ENCODE assay signal across 14 cellular contexts in the genomic region with DNA sequence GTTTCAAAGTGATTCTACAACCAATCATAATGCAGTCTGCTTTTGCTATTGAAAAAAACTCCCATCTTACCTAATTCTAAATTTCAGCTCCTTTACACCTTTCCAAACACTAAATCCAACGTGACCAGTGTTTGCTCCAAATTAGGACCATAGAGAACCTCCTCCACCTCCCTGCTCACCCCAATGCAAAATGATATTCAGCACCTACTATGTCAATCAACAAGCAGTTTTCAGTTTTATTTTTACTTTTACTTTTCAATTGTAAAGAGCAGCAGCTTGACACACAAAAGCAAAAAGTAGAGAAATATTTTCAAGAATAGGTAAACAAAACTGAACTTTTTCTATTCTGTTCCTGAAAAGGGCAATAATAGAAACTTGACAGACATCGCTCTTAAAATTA. TPM values are rescaled to one million over a fixed set of nuclear protein-coding genes. Genes with fewer than 3 reads are reported as not detected.
DNase-seq lines count a peak whose midpoint lies in the region; ATAC-seq, FAIRE-seq and TF ChIP-seq lines count a peak whose summit lies in the region.
"Had no signal": no experiment of that assay in that cellular context is flagged by ENCODE, and none has a peak within 500 bp of the region (broad histone marks: within the 10 kb centered on the region; RNA-seq: fewer than 3 reads in every experiment).

No MANE protein-coding gene starts in this region.

- H3K4me2 ChIP-seq in OCI-LY1 (ENCODE audit: low read length): peak overlapping the region; percentile 69

- H3K9ac ChIP-seq in OCI-LY1 (ENCODE audit: low read length): peak overlapping the region; percentile 19

- peak overlapping the region; percentile 69 for H3K27ac Mint-ChIP-seq in stimulated activated naive CD8-positive, alpha-beta T cell treated with anti-CD3 and anti-CD28 coated beads, Interleukin-15, Interleukin-2, amounts not matched to agents 100 ng/mL and 50 ng/mL, for 24 hours
- H3K27ac Mint-ChIP-seq in chondrocyte (ENCODE audit: unreplicated experiment): peak overlapping the region; percentile 0

- H3K36me3 ChIP-seq in OCI-LY1 (ENCODE audit: insufficient read depth, low read length) (peaks cover 14% of the 10 kb centered on the region), pancreas (no peaks in the 10 kb centered on the region)

- peak overlapping the region; percentile 73 for H3K27ac ChIP-seq in OCI-LY1 (ENCODE audit: low read depth, low read length, poor library complexity, severe bottlenecking)
- no peak overlapping the region for H3K27ac ChIP-seq in pancreas
- H3K27ac ChIP-seq: psoas muscle had no signal

- H3K27me3 ChIP-seq in OCI-LY1 (ENCODE audit: insufficient read depth, low read length): no peaks in the 10 kb centered on the region
- no peaks in the 10 kb centered on the region for H3K27me3 ChIP-seq in pancreas

- H3K9me3 Mint-ChIP-seq in stimulated activated naive CD8-positive, alpha-beta T cell treated with anti-CD3 and anti-CD28 coated beads, Interleukin-15, Interleukin-2, amounts not matched to agents 100 ng/mL and 50 ng/mL, for 24 hours: no peaks in the 10 kb centered on the region
- no peaks in the 10 kb centered on the region for H3K9me3 Mint-ChIP-seq in chondrocyte (ENCODE audit: low read depth)

- intact Hi-C loops in pancreas (cut with DNase I): no loop called here

- H3K4me1 ChIP-seq in OCI-LY1 (ENCODE audit: insufficient read depth, low read length, severe bottlenecking): peaks cover 57% of the 10 kb centered on the region
- H3K4me1 ChIP-seq in pancreas: peaks cover 10% of the 10 kb centered on the region in 3 donors

- H2AFZ ChIP-seq in OCI-LY1 (ENCODE audit: low read length): no peak overlapping the region

- H4K20me1 ChIP-seq in OCI-LY1 (ENCODE audit: insufficient read depth, low read length): no peaks in the 10 kb centered on the region

- H3K9me3 ChIP-seq in OCI-LY1 (ENCODE audit: low read length) (peaks cover 6% of the 10 kb centered on the region; the same call in 1 of the 2 replicates), pancreas (no peaks in the 10 kb centered on the region)
- H3K9me3 ChIP-seq: psoas muscle had no signal

- H3K4me3 ChIP-seq in OCI-LY1 (ENCODE audit: low read depth, low read length, poor library complexity, severe bottlenecking) (peak overlapping the region; percentile 82), pancreas (no peak overlapping the region)
- H3K4me3 ChIP-seq: psoas muscle had no signal

- DNase-seq in stimulated activated naive CD8-positive, alpha-beta T cell treated with anti-CD3 and anti-CD28 coated beads, Interleukin-15, Interleukin-2, amounts not matched to agents 100 U/mL and 50 U/mL, for 24 hours: no peak
- DNase-seq in chondrocyte (ENCODE audit: low spot score): no peak
- no peak for DNase-seq in D721Med (ENCODE audit: insufficient read length, low spot score)
- no peak for DNase-seq in pancreas
- DNase-seq: NCI-H1436, psoas muscle had no signal

- H3F3A ChIP-seq in OCI-LY1 (ENCODE audit: insufficient read depth, low read length): no peaks in the 10 kb centered on the region

- peaks cover 76% of the 10 kb centered on the region for H3K79me2 ChIP-seq in OCI-LY1 (ENCODE audit: insufficient read depth, low read length)

- H3K4me3 Mint-ChIP-seq in stimulated activated naive CD8-positive, alpha-beta T cell treated with anti-CD3 and anti-CD28 coated beads, Interleukin-15, Interleukin-2, amounts not matched to agents 100 ng/mL and 50 ng/mL, for 24 hours: peak overlapping the region; percentile 89
- no peak overlapping the region for H3K4me3 Mint-ChIP-seq in chondrocyte (ENCODE audit: unreplicated experiment)

- H3K27me3 Mint-ChIP-seq in stimulated activated naive CD8-positive, alpha-beta T cell treated with anti-CD3 and anti-CD28 coated beads, Interleukin-15, Interleukin-2, amounts not matched to agents 100 ng/mL and 50 ng/mL, for 24 hours: no peaks in the 10 kb centered on the region
- H3K27me3 Mint-ChIP-seq in chondrocyte (ENCODE audit: low read depth): no peaks in the 10 kb centered on the region

- no peaks in the 10 kb centered on the region for H3K9me2 ChIP-seq in OCI-LY1 (ENCODE audit: low read depth, low read length)

- WGBS in pancreas, 2 donors: 67 to 71% methylated on average over 2 of the region's 2 CpGs

- no peak for ATAC-seq in stimulated activated naive CD8-positive, alpha-beta T cell treated with anti-CD3 and anti-CD28 coated beads, Interleukin-15, Interleukin-2, amounts not matched to agents 100 U/mL and 50 U/mL, for 24 hours
- ATAC-seq in GM21360 (IDR thresholded peaks at IDR 0.05; ENCODE audit: unreplicated experiment) (no peak), pancreas (no peak), HG02870 (IDR thresholded peaks at IDR 0.05; ENCODE audit: unreplicated experiment) (no peak)
- ATAC-seq: psoas muscle, Right ventricle myocardium inferior had no signal

- peaks cover 80% of the 10 kb centered on the region for H3K4me1 Mint-ChIP-seq in stimulated activated naive CD8-positive, alpha-beta T cell treated with anti-CD3 and anti-CD28 coated beads, Interleukin-15, Interleukin-2, amounts not matched to agents 100 ng/mL and 50 ng/mL, for 24 hours (ENCODE audit: low read depth)
- peaks cover 60% of the 10 kb centered on the region for H3K4me1 Mint-ChIP-seq in chondrocyte (ENCODE audit: low read depth)

- no peak for TF ChIP-seq CTCF in OCI-LY1 (IDR thresholded peaks at IDR 0.05; ENCODE audit: low read length)
- no peak for TF ChIP-seq CTCF in chondrocyte (IDR thresholded peaks at IDR 0.05)
- TF ChIP-seq CTCF in D721Med (IDR thresholded peaks at IDR 0.05; ENCODE audit: insufficient read depth, missing control alignments): no peak
- no peak for TF ChIP-seq CTCF in pancreas (IDR thresholded peaks at IDR 0.05)

- peaks cover 23% of the 10 kb centered on the region for H3K36me3 Mint-ChIP-seq in stimulated activated naive CD8-positive, alpha-beta T cell treated with anti-CD3 and anti-CD28 coated beads, Interleukin-15, Interleukin-2, amounts not matched to agents 100 ng/mL and 50 ng/mL, for 24 hours (ENCODE audit: low read depth)
- no peaks in the 10 kb centered on the region for H3K36me3 Mint-ChIP-seq in chondrocyte (ENCODE audit: low read depth)

- FAIRE-seq in D721Med (lab: Jason Lieb, UNC): no peak
- FAIRE-seq in pancreas (lab: Jason Lieb, UNC): no peak
- FAIRE-seq: TTC549 had no signal

RNA-seq across cellular contexts. Expression of a gene that starts 3.4 kb away (rescaled TPM):
- total RNA-seq in chondrocyte (35.9 to 43.6 TPM (median 43.0 TPM) in 3 replicates), pancreas (10 to 100 TPM in 5 of 6 donors, 1 to 10 TPM in 1; 9.6 to 17.8 (median 12.2) TPM)
- polyA plus RNA-seq in pancreas: 1 to 10 TPM; 5.6 to 9.3 TPM

RNA-seq across cellular contexts. Expression of a gene that starts 54.3 kb away (rescaled TPM):
- total RNA-seq in chondrocyte (not detected in 3 replicates), pancreas (not detected)
- not detected for polyA plus RNA-seq in pancreas
- total RNA-seq: fibroblast of villous mesenchyme, psoas muscle, Right ventricle myocardium inferior had no signal
- polyA plus RNA-seq: BJ, psoas muscle had no signal
